In the genomic region with DNA sequence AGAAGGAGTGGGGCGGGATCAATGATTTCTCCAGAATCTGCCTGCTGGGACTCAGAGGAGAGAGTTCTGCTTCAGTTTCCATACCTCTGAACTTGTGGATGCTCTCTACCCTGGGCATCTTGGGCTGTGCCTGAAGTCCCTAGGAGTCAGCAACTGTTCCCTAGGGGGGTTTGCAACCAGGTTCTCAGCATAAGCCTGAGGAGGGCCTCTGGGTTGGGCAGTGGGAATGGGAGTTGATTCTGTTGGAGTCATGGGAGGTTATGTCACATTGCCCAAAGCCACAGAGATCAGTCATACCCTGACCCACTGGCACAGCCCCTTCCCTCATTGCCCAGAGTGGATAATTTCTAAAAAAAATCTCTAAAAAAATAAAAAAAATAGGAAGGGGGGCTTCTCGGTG, we compare ENCODE assay signal across 1 cellular context.
TF ChIP-seq lines count a peak whose summit lies in the region.

No MANE protein-coding gene starts in this region.

TF ChIP-seq in IMR-90, 13 proteins besides CTCF, POLR2A, EP300 and RAD21 (continued from another document):
- TF ChIP-seq MXI1 (IDR thresholded peaks at IDR 0.05; ENCODE audit: borderline replicate concordance, low read depth, low read length): no peak
- TF ChIP-seq, protein P1, sequence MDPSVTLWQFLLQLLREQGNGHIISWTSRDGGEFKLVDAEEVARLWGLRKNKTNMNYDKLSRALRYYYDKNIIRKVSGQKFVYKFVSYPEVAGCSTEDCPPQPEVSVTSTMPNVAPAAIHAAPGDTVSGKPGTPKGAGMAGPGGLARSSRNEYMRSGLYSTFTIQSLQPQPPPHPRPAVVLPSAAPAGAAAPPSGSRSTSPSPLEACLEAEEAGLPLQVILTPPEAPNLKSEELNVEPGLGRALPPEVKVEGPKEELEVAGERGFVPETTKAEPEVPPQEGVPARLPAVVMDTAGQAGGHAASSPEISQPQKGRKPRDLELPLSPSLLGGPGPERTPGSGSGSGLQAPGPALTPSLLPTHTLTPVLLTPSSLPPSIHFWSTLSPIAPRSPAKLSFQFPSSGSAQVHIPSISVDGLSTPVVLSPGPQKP (IDR thresholded peaks at IDR 0.05; ENCODE audit: borderline replicate concordance, low read depth, low read length): no peak
- no peak for TF ChIP-seq SMC3 (IDR thresholded peaks at IDR 0.05; ENCODE audit: low read depth, low read length)
- no peak for TF ChIP-seq FOS (IDR thresholded peaks at IDR 0.05; ENCODE audit: low read depth, low read length)
- TF ChIP-seq RFX5 (IDR thresholded peaks at IDR 0.05; ENCODE audit: low read depth, low read length): no peak
- TF ChIP-seq CEBPB (IDR thresholded peaks at IDR 0.05; ENCODE audit: low read depth, low read length): no peak
- TF ChIP-seq USF2 (IDR thresholded peaks at IDR 0.05; ENCODE audit: low read depth, low read length): no peak
- TF ChIP-seq CHD1 (IDR thresholded peaks at IDR 0.05; ENCODE audit: low read depth, low read length): no peak
- TF ChIP-seq MAFK (IDR thresholded peaks at IDR 0.05; ENCODE audit: low read depth, low read length): no peak
- TF ChIP-seq MAZ (IDR thresholded peaks at IDR 0.05; ENCODE audit: borderline replicate concordance, low read depth, low read length): no peak
- TF ChIP-seq RCOR1 (IDR thresholded peaks at IDR 0.05; ENCODE audit: insufficient replicate concordance, low read length): no peak
- no peak for TF ChIP-seq BHLHE40 (IDR thresholded peaks at IDR 0.05; ENCODE audit: low read depth, low read length)
